In genomic region chr2:44705851-44706555, GRCh38 we compare ENCODE assay signal across 23 cellular contexts.
DNase-seq lines count a peak whose midpoint lies in the region; ATAC-seq, FAIRE-seq and TF ChIP-seq lines count a peak whose summit lies in the region.
"Had no signal": no experiment of that assay in that cellular context is flagged by ENCODE, and none has a peak within 500 bp of the region (broad histone marks: within the 10 kb centered on the region; RNA-seq: fewer than 3 reads in every experiment).

No MANE protein-coding gene starts in this region.

- no peak for DNase-seq in A549 (ENCODE audit: low read depth in 1 of 2, low spot score in 1 of 2)
- peak; percentile 42 for DNase-seq in NOMO-1 treated with DMSO at 0.1 percent for 48 hours (lab: John Stamatoyannopoulos, UW; ENCODE audit: unreplicated experiment)
- no peak for DNase-seq in endodermal cell
- no peak for DNase-seq in NCI-H2029 treated with DMSO at 0.1 percent for 48 hours (lab: John Stamatoyannopoulos, UW)
- DNase-seq in RPMI8226: no peak
- no peak for DNase-seq in stimulated activated CD4-positive, alpha-beta T cell treated with anti-CD3 and anti-CD28 coated beads, Interleukin-12 subunit alpha, Interleukin-12 subunit beta, amount 100 ng/mL, for 4 hours
- DNase-seq: activated CD4-positive, alpha-beta T cell treated with anti-CD3 and anti-CD28 coated beads, Interleukin-2, amount 50 U/mL, for 48 hours; activated effector memory CD4-positive, alpha-beta T cell treated with Interleukin-2 at 50 U/mL for 16 hours; activated naive CD8-positive, alpha-beta T cell treated with anti-CD3 and anti-CD28 coated beads, Interleukin-2, amount 50 U/mL, for 24 hours; brain microvascular endothelial cell; Caco-2; GOT3; IMR-90; mesenchymal stem cell; naive B cell; upper lobe of right lung had no signal

- 88% methylated on average over 12 of the region's 12 CpGs for WGBS in A549 (ENCODE audit: missing lambda C conversion rate)
- 83% methylated on average over 12 of the region's 12 CpGs for WGBS in HUES64
- 66 to 85% methylated on average over 12 of the region's 12 CpGs for WGBS in endodermal cell (ENCODE audit: insufficient coverage in 1 of 2, insufficient read length in 1 of 2), 2 experiments

- no peak for TF ChIP-seq POLR2A in A549 (IDR thresholded peaks at IDR 0.05; ENCODE audit: low read length)

- H3K27me3 Mint-ChIP-seq in endodermal cell (ENCODE audit: insufficient read depth): no peaks in the 10 kb centered on the region
- H3K27me3 Mint-ChIP-seq: activated naive CD8-positive, alpha-beta T cell treated with anti-CD3 and anti-CD28 coated beads, Interleukin-2, amount 50 U/mL, for 24 hours; naive B cell; progenitor cell of endocrine pancreas had no signal

- H3K4me1 Mint-ChIP-seq in endodermal cell: peaks cover 41% of the 10 kb centered on the region

- no peak overlapping the region for H3K9ac ChIP-seq in HUES64 (ENCODE audit: low read depth, low read length)
- H3K9ac ChIP-seq in endodermal cell (ENCODE audit: extremely low read depth, low read length, poor library complexity, severe bottlenecking): no peak overlapping the region
- H3K9ac ChIP-seq: BLaER1 treated with 17β-estradiol and CSF1 and Interleukin-3, amounts not matched to agents 10 nM and 100 nM had no signal

- no peak for TF ChIP-seq EP300 in A549 (IDR thresholded peaks at IDR 0.05)

- H3K9me3 ChIP-seq in A549 (no peaks in the 10 kb centered on the region), HUES64 (ENCODE audit: insufficient read depth, low read depth, low read length) (no peaks in the 10 kb centered on the region), endodermal cell (ENCODE audit: control insufficient read depth, low read length) (peaks cover under 1% of the 10 kb centered on the region)
- H3K9me3 ChIP-seq: Caco-2, upper lobe of right lung had no signal

- no peak overlapping the region for H3K4me2 ChIP-seq in A549
- H3K4me2 ChIP-seq: BLaER1 treated with 17β-estradiol and CSF1 and Interleukin-3, amounts not matched to agents 10 nM and 100 nM had no signal

- POLR2A ChIA-PET in A549 (lab: Yijun Ruan, JAX): no interaction called here

- CTCF ChIA-PET in A549 (lab: Yijun Ruan, JAX): interaction anchor here (0.7 to 3.0 kb wide), 3 partner anchors 9 to 313 kb away, joined by 3 to 10 read pairs (median 9); no protein-coding TSS in a partner anchor

- no peak overlapping the region for H3K4me3 Mint-ChIP-seq in endodermal cell
- H3K4me3 Mint-ChIP-seq: activated naive CD8-positive, alpha-beta T cell treated with anti-CD3 and anti-CD28 coated beads, Interleukin-2, amount 50 U/mL, for 24 hours had no signal

- TF ChIP-seq CTCF in A549 (IDR thresholded peaks at IDR 0.05): no peak
- TF ChIP-seq CTCF in endodermal cell (conservative IDR thresholded peaks at IDR 0.05): no peak

- H3K4me3 ChIP-seq in A549 (no peak overlapping the region), HUES64 (ENCODE audit: low read length) (no peak overlapping the region; the same call in 1 of the 2 replicates), endodermal cell (ENCODE audit: low read length) (no peak overlapping the region)
- H3K4me3 ChIP-seq: BLaER1 treated with 17β-estradiol and CSF1 and Interleukin-3, amounts not matched to agents 10 nM and 100 nM; coronary artery; upper lobe of right lung had no signal

- no peak for TF ChIP-seq RAD21 in A549 (conservative IDR thresholded peaks at IDR 0.05 in 1 of 2, IDR thresholded peaks at IDR 0.05 in 1 of 2)

- H3K4me1 ChIP-seq in A549 (no peaks in the 10 kb centered on the region), HUES64 (ENCODE audit: insufficient read depth, low read length) (peaks cover 51% of the 10 kb centered on the region), endodermal cell (ENCODE audit: control insufficient read depth, insufficient read depth, low read length) (peaks cover 4% of the 10 kb centered on the region)
- H3K4me1 ChIP-seq: upper lobe of right lung had no signal

- peak; percentile 49 for FAIRE-seq in A549 (lab: Jason Lieb, UNC)
- FAIRE-seq: A204.1, RCC 7860 had no signal

- H3K27me3 ChIP-seq in HUES64 (ENCODE audit: insufficient read depth, low read length) (no peaks in the 10 kb centered on the region), endodermal cell (ENCODE audit: control insufficient read depth, insufficient read depth, low read length, poor library complexity, severe bottlenecking) (no peaks in the 10 kb centered on the region)
- H3K27me3 ChIP-seq: BLaER1 treated with 17β-estradiol and CSF1 and Interleukin-3, amounts not matched to agents 10 nM and 100 nM; brain microvascular endothelial cell; upper lobe of right lung had no signal

- ATAC-seq in A549 (no peak), GM21360 (IDR thresholded peaks at IDR 0.05; ENCODE audit: unreplicated experiment) (no peak)
- ATAC-seq: activated naive CD8-positive, alpha-beta T cell treated with anti-CD3 and anti-CD28 coated beads, Interleukin-2, amount 50 U/mL, for 24 hours; upper lobe of right lung had no signal

- peaks cover 4% of the 10 kb centered on the region for H3K36me3 Mint-ChIP-seq in endodermal cell (ENCODE audit: low read depth)
- H3K36me3 Mint-ChIP-seq: naive B cell had no signal

- no peaks in the 10 kb centered on the region for H3K9me3 Mint-ChIP-seq in endodermal cell
- H3K9me3 Mint-ChIP-seq: activated naive CD8-positive, alpha-beta T cell treated with anti-CD3 and anti-CD28 coated beads, Interleukin-2, amount 50 U/mL, for 24 hours had no signal

- no peak overlapping the region for H3K27ac ChIP-seq in A549
- H3K27ac ChIP-seq in HUES64 (ENCODE audit: low read depth, low read length): peak overlapping the region; percentile 42; the same call in 1 of the 2 replicates
- peak overlapping the region; percentile 85 for H3K27ac ChIP-seq in endodermal cell (ENCODE audit: low read depth, low read length)
- H3K27ac ChIP-seq: BLaER1 treated with 17β-estradiol and CSF1 and Interleukin-3, amounts not matched to agents 10 nM and 100 nM; brain microvascular endothelial cell; coronary artery; upper lobe of right lung had no signal

- no peaks in the 10 kb centered on the region for H3K36me3 ChIP-seq in HUES64 (ENCODE audit: insufficient read depth, low read length)
- H3K36me3 ChIP-seq in endodermal cell (ENCODE audit: control insufficient read depth, insufficient read depth, low read length): peaks cover 26% of the 10 kb centered on the region
- H3K36me3 ChIP-seq: brain microvascular endothelial cell, upper lobe of right lung had no signal

- H3K27ac Mint-ChIP-seq in endodermal cell: no peak overlapping the region
- H3K27ac Mint-ChIP-seq: activated naive CD8-positive, alpha-beta T cell treated with anti-CD3 and anti-CD28 coated beads, Interleukin-2, amount 50 U/mL, for 24 hours; progenitor cell of endocrine pancreas had no signal

TF ChIP-seq in A549, 52 proteins besides CTCF, POLR2A, EP300 and RAD21:
- no peak for TF ChIP-seq REST (IDR thresholded peaks at IDR 0.05)
- no peak for TF ChIP-seq HOXB5 (CRISPR knock-in tag; IDR thresholded peaks at IDR 0.05)
- no peak for TF ChIP-seq MAFK (IDR thresholded peaks at IDR 0.05; ENCODE audit: partially characterized antibody)
- TF ChIP-seq ZC3H11A (IDR thresholded peaks at IDR 0.05): no peak
- no peak for TF ChIP-seq ELK1 (IDR thresholded peaks at IDR 0.05; ENCODE audit: low read depth, low read length)

Comparison
In these comparisons a context has a peak if more than half of its experiments do, and no peak if none do; other contexts are left out.
1. H3K27ac ChIP-seq: peak in HUES64 (single experiment) and endodermal cell (single experiment); none in A549 (0 of 2).